ENCODE assay signal across 17 cellular contexts in genomic region chr11:204587-205109, GRCh38. TPM values are rescaled to one million over a fixed set of nuclear protein-coding genes. Genes with fewer than 3 reads are reported as not detected.
A peak's percentile ranks its signal among the peaks of the same experiment; 100 is the strongest.
DNase-seq lines count a peak whose midpoint lies in the region; ATAC-seq and TF ChIP-seq lines count a peak whose summit lies in the region.
"Had no signal": no experiment of that assay in that cellular context is flagged by ENCODE, and none has a peak within 500 bp of the region (broad histone marks: within the 10 kb centered on the region; RNA-seq: fewer than 3 reads in every experiment).

No MANE protein-coding gene starts in this region.

- peaks cover 35% of the 10 kb centered on the region for H3K36me3 ChIP-seq in CD8-positive, alpha-beta memory T cell (ENCODE audit: insufficient read depth, low read length)
- peaks cover 33% of the 10 kb centered on the region for H3K36me3 ChIP-seq in adipocyte (ENCODE audit: control insufficient read depth, insufficient read depth, low read length, severe bottlenecking)

- H3K9me3 ChIP-seq in CD8-positive, alpha-beta memory T cell (ENCODE audit: low read length): no peaks in the 10 kb centered on the region
- H3K9me3 ChIP-seq in adipocyte (ENCODE audit: control insufficient read depth, low read length): no peaks in the 10 kb centered on the region
- H3K9me3 ChIP-seq: pancreas, SJSA1 had no signal

- peaks cover 0 to 8% of the 10 kb centered on the region in 2 donors for H3K27me3 Mint-ChIP-seq in CD8-positive, alpha-beta memory T cell
- peaks cover 4% of the 10 kb centered on the region for H3K27me3 Mint-ChIP-seq in neural crest cell (ENCODE audit: low read depth)
- peaks cover 20% of the 10 kb centered on the region for H3K27me3 Mint-ChIP-seq in endothelial cell (ENCODE audit: unreplicated experiment)

- peaks cover 0 to 74% (median 0%) of the 10 kb centered on the region in 3 donors for H3K36me3 Mint-ChIP-seq in CD8-positive, alpha-beta memory T cell
- peaks cover 3% of the 10 kb centered on the region for H3K36me3 Mint-ChIP-seq in neural crest cell (ENCODE audit: low read depth)
- peaks cover 13% of the 10 kb centered on the region for H3K36me3 Mint-ChIP-seq in endothelial cell (ENCODE audit: low read depth, unreplicated experiment)

- no peaks in the 10 kb centered on the region for H3K27me3 ChIP-seq in CD8-positive, alpha-beta memory T cell (ENCODE audit: insufficient read depth, low read length, poor library complexity, severe bottlenecking)
- H3K27me3 ChIP-seq in adipocyte (replicated peaks; ENCODE audit: control insufficient read depth, insufficient read depth, low read length): no peaks in the 10 kb centered on the region
- H3K27me3 ChIP-seq: pancreas, SJSA1 had no signal

- no peak for ATAC-seq in esophagus mucosa
- ATAC-seq: pancreas; stimulated activated naive CD8-positive, alpha-beta T cell treated with anti-CD3 and anti-CD28 coated beads, Interleukin-15, Interleukin-2, amounts not matched to agents 100 U/mL and 50 U/mL, for 24 hours had no signal

- peak overlapping the region; percentile 43 for H3K9ac ChIP-seq in adipocyte (ENCODE audit: low read length)

- H3K4me3 ChIP-seq in CD8-positive, alpha-beta memory T cell (ENCODE audit: low read length): no peak overlapping the region
- no peak overlapping the region for H3K4me3 ChIP-seq in adipocyte (ENCODE audit: low read length)
- H3K4me3 ChIP-seq: pancreas, SJSA1 had no signal

- no peak overlapping the region for H3K27ac ChIP-seq in CD8-positive, alpha-beta memory T cell (ENCODE audit: low read depth, low read length)
- H3K27ac ChIP-seq: pancreas, SJSA1 had no signal

- POLR2A ChIA-PET in CD8-positive, alpha-beta memory T cell (lab: Charles Lee): no interaction called here

- DNase-seq in activated CD4-positive, CD25-positive, alpha-beta regulatory T cell treated with anti-CD3 and anti-CD28 coated beads, Interleukin-2, amount 50 U/mL, for 72 hours: peak; percentile 21
- DNase-seq in activated CD4-positive, CD25-positive, alpha-beta regulatory T cell (lab: John Stamatoyannopoulos, UW): no peak
- no peak for DNase-seq in CD8-positive, alpha-beta memory T cell
- DNase-seq in adipocyte (ENCODE audit: low read depth): no peak
- DNase-seq in neural crest cell (ENCODE audit: low read depth, low spot score): no peak
- DNase-seq in endothelial cell (ENCODE audit: low spot score): no peak
- no peak for DNase-seq in CD1c-positive myeloid dendritic cell (ENCODE audit: extremely low spot score)
- DNase-seq: 8988T; amniotic stem cell; NCI-H446; stimulated activated naive CD8-positive, alpha-beta T cell treated with anti-CD3 and anti-CD28 coated beads, Interleukin-15, Interleukin-2, amounts not matched to agents 100 U/mL and 50 U/mL, for 24 hours had no signal

- CTCF ChIA-PET in CD8-positive, alpha-beta memory T cell (lab: Charles Lee): interaction anchor here (0.6 kb wide), 1 partner anchor 108 kb away, joined by 3 read pairs; no protein-coding TSS in a partner anchor

- H3K9me3 Mint-ChIP-seq in CD8-positive, alpha-beta memory T cell: peaks cover 0 to 3% (median 0%) of the 10 kb centered on the region in 5 donors
- H3K9me3 Mint-ChIP-seq in neural crest cell: no peaks in the 10 kb centered on the region
- H3K9me3 Mint-ChIP-seq in endothelial cell (ENCODE audit: unreplicated experiment): no peaks in the 10 kb centered on the region

- no peak for TF ChIP-seq CTCF in neural crest cell (conservative IDR thresholded peaks at IDR 0.05)
- TF ChIP-seq CTCF in endothelial cell (IDR thresholded peaks at IDR 0.05; ENCODE audit: unreplicated experiment): no peak

- H3K4me1 ChIP-seq in CD8-positive, alpha-beta memory T cell (ENCODE audit: insufficient read depth, low read length): peaks cover 57% of the 10 kb centered on the region
- peaks cover 35% of the 10 kb centered on the region for H3K4me1 ChIP-seq in adipocyte (ENCODE audit: control insufficient read depth, insufficient read depth, low read length)

- H3K27ac Mint-ChIP-seq in CD8-positive, alpha-beta memory T cell: peak overlapping the region in 6 of 8 donors; percentile 32 to 87 (median 64)
- H3K27ac Mint-ChIP-seq in neural crest cell (ENCODE audit: unreplicated experiment): no peak overlapping the region
- no peak overlapping the region for H3K27ac Mint-ChIP-seq in endothelial cell (ENCODE audit: unreplicated experiment)

- H3K4me1 Mint-ChIP-seq in CD8-positive, alpha-beta memory T cell: peaks cover 46 to 69% (median 48%) of the 10 kb centered on the region in 3 donors
- H3K4me1 Mint-ChIP-seq in neural crest cell (peaks cover 22% of the 10 kb centered on the region), endothelial cell (ENCODE audit: unreplicated experiment) (peaks cover 51% of the 10 kb centered on the region)

- H3K4me3 Mint-ChIP-seq in CD8-positive, alpha-beta memory T cell: peak overlapping the region in 5 of 7 donors; percentile 11 to 66 (median 34)
- peak overlapping the region; percentile 73 for H3K4me3 Mint-ChIP-seq in neural crest cell
- no peak overlapping the region for H3K4me3 Mint-ChIP-seq in endothelial cell (ENCODE audit: unreplicated experiment)
- H3K4me3 Mint-ChIP-seq: CD14-positive monocyte had no signal

RNA-seq across cellular contexts. Expression of gene BET1L, which starts 2.6 kb away (rescaled TPM):
- total RNA-seq in CD8-positive, alpha-beta memory T cell: 10 to 100 TPM; 36.1 to 38.5 TPM
- 60.4 TPM for polyA plus RNA-seq in CD8-positive, alpha-beta memory T cell
- total RNA-seq in neural crest cell (41.3 and 44.3 TPM in 2 replicates), endothelial cell (ENCODE audit: unreplicated experiment) (64.4 TPM), esophagus mucosa (20.5 TPM)

RNA-seq across cellular contexts. Expression of gene RIC8A, which starts 2.9 kb away (rescaled TPM):
- 100 to 1,000 TPM; 137 to 139 TPM for total RNA-seq in CD8-positive, alpha-beta memory T cell
- 103 TPM for polyA plus RNA-seq in CD8-positive, alpha-beta memory T cell
- total RNA-seq in neural crest cell: 115 and 122 TPM in 2 replicates
- total RNA-seq in endothelial cell (ENCODE audit: unreplicated experiment): 89.2 TPM
- total RNA-seq in esophagus mucosa: 60.3 TPM

RNA-seq across cellular contexts. Expression of gene SCGB1C1, which starts 11.8 kb away (rescaled TPM):
- total RNA-seq in CD8-positive, alpha-beta memory T cell: not detected
- polyA plus RNA-seq in CD8-positive, alpha-beta memory T cell: not detected
- total RNA-seq in neural crest cell (not detected in 2 replicates), endothelial cell (ENCODE audit: unreplicated experiment) (not detected), esophagus mucosa (not detected)
- total RNA-seq: epithelial cell of proximal tubule, kidney epithelial cell, SJSA1 had no signal
- polyA plus RNA-seq: CD14-positive monocyte had no signal

RNA-seq across cellular contexts. Expression of gene SIRT3, which starts 31.5 kb away (rescaled TPM):
- 10 to 100 TPM; 13.6 to 14.8 TPM for total RNA-seq in CD8-positive, alpha-beta memory T cell
- 12.2 TPM for polyA plus RNA-seq in CD8-positive, alpha-beta memory T cell
- total RNA-seq in neural crest cell (23.3 and 24.0 TPM in 2 replicates), endothelial cell (ENCODE audit: unreplicated experiment) (23.4 TPM), esophagus mucosa (6.2 TPM)

RNA-seq across cellular contexts. Expression of gene PSMD13, which starts 32.1 kb away (rescaled TPM):
- 100 to 1,000 TPM; 235 to 237 TPM for total RNA-seq in CD8-positive, alpha-beta memory T cell
- polyA plus RNA-seq in CD8-positive, alpha-beta memory T cell: 218 TPM
- total RNA-seq in neural crest cell: 136 and 146 TPM in 2 replicates
- 189 TPM for total RNA-seq in endothelial cell (ENCODE audit: unreplicated experiment)
- 81.8 TPM for total RNA-seq in esophagus mucosa

Comparison
In these comparisons a context has a peak if more than half of its experiments do, and no peak if none do; other contexts are left out.
1. H3K27ac Mint-ChIP-seq: peak in CD8-positive, alpha-beta memory T cell (6 of 8); none in neural crest cell (single experiment) and endothelial cell (single experiment).